ENCODE assay signal across 32 cellular contexts in genomic region chr7:150461520-150461919, GRCh38. TPM values are rescaled to one million over a fixed set of nuclear protein-coding genes. Genes with fewer than 3 reads are reported as not detected.
"Had no signal": no experiment of that assay in that cellular context is flagged by ENCODE, and none has a peak within 500 bp of the region (broad histone marks: within the 10 kb centered on the region; RNA-seq: fewer than 3 reads in every experiment).

No MANE protein-coding gene starts in this region.

- H3K4me1 Mint-ChIP-seq: mesothelial cell of epicardium; naive B cell; neural progenitor cell; stimulated activated memory B cell treated with anti-CD40 and anti-IgM and Interleukin-4, amounts not matched to agents 10 μg/mL and 1 μg/mL and 100 μg/mL, for 72 hours had no signal

- H3K4me1 ChIP-seq: body of pancreas, neural progenitor cell, parathyroid adenoma, psoas muscle, sigmoid colon, uterus had no signal

- H3K27ac ChIP-seq: body of pancreas, coronary artery, dorsolateral prefrontal cortex, heart left ventricle, neural progenitor cell, parathyroid adenoma, psoas muscle, sigmoid colon, uterus had no signal

- H2AFZ ChIP-seq: neural progenitor cell, parathyroid adenoma had no signal

- H3K9ac ChIP-seq: neural progenitor cell, parathyroid adenoma had no signal

- H3K27ac Mint-ChIP-seq: activated naive CD4-positive, alpha-beta T cell treated with anti-CD3 and anti-CD28 coated beads, Interleukin-2, amount 10 ng/mL, durations not matched to agents 7 days and 5 days; activated T-cell treated with anti-CD3 and anti-CD28 coated beads, Interleukin-2, amount 50 U/mL, for 72 hours; mesothelial cell of epicardium; naive B cell; neural progenitor cell; stimulated activated memory B cell treated with anti-CD40 and anti-IgM and Interleukin-4, amounts not matched to agents 10 μg/mL and 1 μg/mL and 100 μg/mL, for 72 hours; stimulated activated naive CD8-positive, alpha-beta T cell treated with anti-CD3 and anti-CD28 coated beads, Interleukin-15, amount 100 ng/mL, for 72 hours; type B pancreatic cell had no signal

- H3K36me3 Mint-ChIP-seq: mesothelial cell of epicardium, neural progenitor cell, type B pancreatic cell had no signal

- H3K4me3 ChIP-seq: body of pancreas, coronary artery, dorsolateral prefrontal cortex, heart left ventricle, neural progenitor cell, psoas muscle, sigmoid colon, uterus had no signal

- DNase-seq: activated CD4-positive, alpha-beta T cell treated with anti-CD3 and anti-CD28 coated beads, Interleukin-2, amount 50 U/mL, for 1 hour; activated effector memory CD4-positive, alpha-beta T cell treated with anti-CD3 and anti-CD28 coated beads, Interleukin-2, amount 50 U/mL, for 16 hours; activated naive CD4-positive, alpha-beta T cell treated with anti-CD3 and anti-CD28 coated beads, Interleukin-2, amount 10 ng/mL, durations not matched to agents 7 days and 5 days; activated T-cell treated with anti-CD3 and anti-CD28 coated beads for 4 hours; activated T-cell treated with anti-CD3 and anti-CD28 coated beads, Interleukin-2, amount 50 U/mL, for 72 hours; aorta; body of pancreas; cerebellar nuclear complex; dorsolateral prefrontal cortex; effector memory CD4-positive, alpha-beta T cell; heart left ventricle; hypothalamus; naive B cell; occipital lobe; psoas muscle; sigmoid colon; small intestine; stimulated activated CD4-positive, alpha-beta T cell treated with anti-CD3 and anti-CD28 coated beads, Interleukin-4, amount 100 ng/mL, for 4 hours; stimulated activated CD8-positive, alpha-beta memory T cell treated with anti-CD3 and anti-CD28 coated beads, Interleukin-4, amount 100 ng/mL, for 48 hours; stimulated activated naive CD8-positive, alpha-beta T cell treated with anti-CD3 and anti-CD28 coated beads, Interleukin-15, amount 100 ng/mL, for 72 hours; substantia nigra; uterus had no signal

- H3K27me3 ChIP-seq: body of pancreas, dorsolateral prefrontal cortex, heart left ventricle, sigmoid colon, uterus had no signal

- ATAC-seq: activated T-cell treated with anti-CD3 and anti-CD28 coated beads, Interleukin-2, amount 50 U/mL, for 72 hours; body of pancreas; heart left ventricle; psoas muscle; stimulated activated memory B cell treated with anti-CD40 and anti-IgM and Interleukin-4, amounts not matched to agents 10 μg/mL and 1 μg/mL and 100 μg/mL, for 72 hours; stimulated activated naive CD8-positive, alpha-beta T cell treated with anti-CD3 and anti-CD28 coated beads, Interleukin-15, amount 100 ng/mL, for 72 hours had no signal

- H3K27me3 Mint-ChIP-seq: activated naive CD4-positive, alpha-beta T cell treated with anti-CD3 and anti-CD28 coated beads, Interleukin-2, amount 10 ng/mL, durations not matched to agents 7 days and 5 days; stimulated activated naive CD8-positive, alpha-beta T cell treated with anti-CD3 and anti-CD28 coated beads, Interleukin-15, amount 100 ng/mL, for 72 hours had no signal

- H3K36me3 ChIP-seq: neural progenitor cell, sigmoid colon, uterus had no signal

- FAIRE-seq: endothelial cell of umbilical vein, small intestine had no signal

- H3K79me2 ChIP-seq: parathyroid adenoma had no signal

- H3K4me2 ChIP-seq: neural progenitor cell had no signal

- H3K9me3 ChIP-seq: uterus had no signal

- H3K4me3 Mint-ChIP-seq: activated naive CD4-positive, alpha-beta T cell treated with anti-CD3 and anti-CD28 coated beads, Interleukin-2, amount 10 ng/mL, durations not matched to agents 7 days and 5 days; activated T-cell treated with anti-CD3 and anti-CD28 coated beads, Interleukin-2, amount 50 U/mL, for 72 hours; mesothelial cell of epicardium; neural progenitor cell; stimulated activated memory B cell treated with anti-CD40 and anti-IgM and Interleukin-4, amounts not matched to agents 10 μg/mL and 1 μg/mL and 100 μg/mL, for 72 hours; type B pancreatic cell had no signal

RNA-seq across cellular contexts. Expression of gene GIMAP8, which starts 11.1 kb away (rescaled TPM):
- total RNA-seq: fibroblast of villous mesenchyme, kidney epithelial cell, mesothelial cell of epicardium had no signal
- polyA plus RNA-seq: fibroblast of lung had no signal

RNA-seq across cellular contexts. Expression of gene GIMAP7, which starts 53.2 kb away (rescaled TPM):
- total RNA-seq: fibroblast of lung, fibroblast of villous mesenchyme, kidney epithelial cell, mesothelial cell of epicardium had no signal
- polyA plus RNA-seq: fibroblast of lung had no signal
